ENCODE assay signal across 19 cellular contexts in genomic region chr2:191113761-191114160, GRCh38. TPM values are rescaled to one million over a fixed set of nuclear protein-coding genes. Genes with fewer than 3 reads are reported as not detected.
DNase-seq lines count a peak whose midpoint lies in the region; ATAC-seq and TF ChIP-seq lines count a peak whose summit lies in the region.
"Had no signal": no experiment of that assay in that cellular context is flagged by ENCODE, and none has a peak within 500 bp of the region (broad histone marks: within the 10 kb centered on the region; RNA-seq: fewer than 3 reads in every experiment).

No MANE protein-coding gene starts in this region.

- H3K4me1 Mint-ChIP-seq in activated naive CD4-positive, alpha-beta T cell treated with anti-CD3 and anti-CD28 coated beads for 36 hours (ENCODE audit: low read depth): peaks cover 82% of the 10 kb centered on the region
- peaks cover 69% of the 10 kb centered on the region for H3K4me1 Mint-ChIP-seq in activated naive CD8-positive, alpha-beta T cell treated with anti-CD3 and anti-CD28 coated beads, Interleukin-2, amount 10 ng/mL, durations not matched to agents 7 days and 5 days
- H3K4me1 Mint-ChIP-seq in stimulated activated effector memory CD8-positive, alpha-beta T cell treated with anti-CD3 and anti-CD28 coated beads, Interleukin-12 subunit alpha, Interleukin-12 subunit beta, amount 100 ng/mL, for 72 hours: peaks cover 82% of the 10 kb centered on the region

- H3K79me2 ChIP-seq in OCI-LY3 (ENCODE audit: low read length): no peaks in the 10 kb centered on the region

- intact Hi-C loops in activated naive CD4-positive, alpha-beta T cell treated with anti-CD3 and anti-CD28 coated beads for 36 hours (cut with micrococcal nuclease): loop anchor here (1.0 to 10.0 kb wide), 17 partner anchors 10 to 579 kb away; partner anchors contain the start of gene NEMP2

- no peak overlapping the region for H2AFZ ChIP-seq in OCI-LY3 (ENCODE audit: low read depth, low read length)

- no peak overlapping the region for H3K9ac ChIP-seq in OCI-LY3 (ENCODE audit: low read length)

- H3K27ac ChIP-seq in OCI-LY3 (ENCODE audit: low read length): no peak overlapping the region
- H3K27ac ChIP-seq: C4-2B, lower lobe of right lung, neutrophil, prostate gland, vagina had no signal

- no peaks in the 10 kb centered on the region for H3K9me3 ChIP-seq in OCI-LY3 (ENCODE audit: insufficient read depth, low read length)
- H3K9me3 ChIP-seq: lower lobe of right lung, neutrophil, prostate gland, vagina had no signal

- H3K36me3 ChIP-seq in OCI-LY3 (replicated peaks; ENCODE audit: low read depth, low read length): no peaks in the 10 kb centered on the region
- H3K36me3 ChIP-seq: brain microvascular endothelial cell, lower lobe of right lung, neutrophil, prostate gland, vagina had no signal

- CTCF ChIA-PET in activated naive CD4-positive, alpha-beta T cell treated with anti-CD3 and anti-CD28 coated beads for 36 hours (lab: Charles Lee): interaction anchor here (0.6 to 4.6 kb wide), 4 partner anchors 16 to 61 kb away, joined by 3 to 26 read pairs (median 20); partner anchors contain the start of gene STAT4

- H3K4me1 ChIP-seq in OCI-LY3 (ENCODE audit: low read length): peaks cover 13% of the 10 kb centered on the region
- H3K4me1 ChIP-seq: lower lobe of right lung, prostate gland, vagina had no signal

- peak overlapping the region; percentile 27 for H3K4me3 Mint-ChIP-seq in activated naive CD4-positive, alpha-beta T cell treated with anti-CD3 and anti-CD28 coated beads for 36 hours
- H3K4me3 Mint-ChIP-seq in activated naive CD8-positive, alpha-beta T cell treated with anti-CD3 and anti-CD28 coated beads, Interleukin-2, amount 10 ng/mL, durations not matched to agents 7 days and 5 days: peak overlapping the region; percentile 51
- peak overlapping the region; percentile 56 for H3K4me3 Mint-ChIP-seq in stimulated activated effector memory CD8-positive, alpha-beta T cell treated with anti-CD3 and anti-CD28 coated beads, Interleukin-12 subunit alpha, Interleukin-12 subunit beta, amount 100 ng/mL, for 72 hours

- H3K36me3 Mint-ChIP-seq in activated naive CD4-positive, alpha-beta T cell treated with anti-CD3 and anti-CD28 coated beads for 36 hours (ENCODE audit: low read depth): peaks cover 28% of the 10 kb centered on the region
- H3K36me3 Mint-ChIP-seq in activated naive CD8-positive, alpha-beta T cell treated with anti-CD3 and anti-CD28 coated beads, Interleukin-2, amount 10 ng/mL, durations not matched to agents 7 days and 5 days: peaks cover 58% of the 10 kb centered on the region
- peaks cover 53% of the 10 kb centered on the region for H3K36me3 Mint-ChIP-seq in stimulated activated effector memory CD8-positive, alpha-beta T cell treated with anti-CD3 and anti-CD28 coated beads, Interleukin-12 subunit alpha, Interleukin-12 subunit beta, amount 100 ng/mL, for 72 hours

- POLR2A ChIA-PET in activated naive CD8-positive, alpha-beta T cell treated with anti-CD3 and anti-CD28 coated beads, Interleukin-2, amount 10 ng/mL, durations not matched to agents 7 days and 5 days (lab: Charles Lee): interaction anchor here (0.8 to 2.0 kb wide), 3 partner anchors 15 to 51 kb away, joined by 3 to 7 read pairs (median 3); no protein-coding TSS in a partner anchor

- H3K4me2 ChIP-seq in OCI-LY3 (ENCODE audit: low read length): peak overlapping the region; percentile 65

- no peaks in the 10 kb centered on the region for H3K9me3 Mint-ChIP-seq in activated naive CD4-positive, alpha-beta T cell treated with anti-CD3 and anti-CD28 coated beads for 36 hours
- no peaks in the 10 kb centered on the region for H3K9me3 Mint-ChIP-seq in activated naive CD8-positive, alpha-beta T cell treated with anti-CD3 and anti-CD28 coated beads, Interleukin-2, amount 10 ng/mL, durations not matched to agents 7 days and 5 days
- no peaks in the 10 kb centered on the region for H3K9me3 Mint-ChIP-seq in stimulated activated effector memory CD8-positive, alpha-beta T cell treated with anti-CD3 and anti-CD28 coated beads, Interleukin-12 subunit alpha, Interleukin-12 subunit beta, amount 100 ng/mL, for 72 hours

- ATAC-seq in activated naive CD8-positive, alpha-beta T cell treated with anti-CD3 and anti-CD28 coated beads, Interleukin-2, amount 10 ng/mL, durations not matched to agents 7 days and 5 days (ENCODE audit: low read depth): no peak
- ATAC-seq in stimulated activated effector memory CD8-positive, alpha-beta T cell treated with anti-CD3 and anti-CD28 coated beads, Interleukin-12 subunit alpha, Interleukin-12 subunit beta, amount 100 ng/mL, for 72 hours: no peak
- ATAC-seq in GM21423 (IDR thresholded peaks at IDR 0.05; ENCODE audit: unreplicated experiment) (no peak), GM19452 (IDR thresholded peaks at IDR 0.05; ENCODE audit: unreplicated experiment) (no peak)
- ATAC-seq: HCT116 had no signal

- H3K4me3 ChIP-seq in OCI-LY3 (ENCODE audit: low read length): peak overlapping the region; percentile 19
- H3K4me3 ChIP-seq: lower lobe of right lung, prostate gland, vagina had no signal

- no peak for TF ChIP-seq CTCF in OCI-LY3 (IDR thresholded peaks at IDR 0.05; ENCODE audit: low read depth, low read length)

- H3K27me3 ChIP-seq in OCI-LY3 (ENCODE audit: low read depth, low read length): peaks cover 7% of the 10 kb centered on the region; the same call in 1 of the 2 replicates
- H3K27me3 ChIP-seq: brain microvascular endothelial cell, neutrophil, vagina had no signal

- H3K27me3 Mint-ChIP-seq in activated naive CD4-positive, alpha-beta T cell treated with anti-CD3 and anti-CD28 coated beads for 36 hours (ENCODE audit: low read depth): no peaks in the 10 kb centered on the region
- H3K27me3 Mint-ChIP-seq in activated naive CD8-positive, alpha-beta T cell treated with anti-CD3 and anti-CD28 coated beads, Interleukin-2, amount 10 ng/mL, durations not matched to agents 7 days and 5 days: no peaks in the 10 kb centered on the region

- H4K20me1 ChIP-seq in OCI-LY3 (ENCODE audit: insufficient read depth, low read length): no peaks in the 10 kb centered on the region

- no peak for DNase-seq in activated naive CD4-positive, alpha-beta T cell treated with anti-CD3 and anti-CD28 coated beads for 36 hours
- no peak for DNase-seq in activated naive CD4-positive, alpha-beta T cell treated with Interleukin-2 at 50 U/mL for 16 hours
- no peak for DNase-seq in activated naive CD8-positive, alpha-beta T cell treated with anti-CD3 and anti-CD28 coated beads, Interleukin-2, amount 10 ng/mL, durations not matched to agents 7 days and 5 days
- no peak for DNase-seq in stimulated activated effector memory CD8-positive, alpha-beta T cell treated with anti-CD3 and anti-CD28 coated beads, Interleukin-12 subunit alpha, Interleukin-12 subunit beta, amount 100 ng/mL, for 72 hours (ENCODE audit: low spot score in 2 of 2)
- no peak for DNase-seq in mucosa of gallbladder (ENCODE audit: low spot score)
- DNase-seq: activated CD8-positive, alpha-beta memory T cell treated with anti-CD3 and anti-CD28 coated beads, Interleukin-2, amount 50 U/mL, for 4 hours; lower lobe of right lung; NCI-H1694; NCI-H526 had no signal

- H3K27ac Mint-ChIP-seq in activated naive CD4-positive, alpha-beta T cell treated with anti-CD3 and anti-CD28 coated beads for 36 hours: peak overlapping the region; percentile 87
- H3K27ac Mint-ChIP-seq in activated naive CD8-positive, alpha-beta T cell treated with anti-CD3 and anti-CD28 coated beads, Interleukin-2, amount 10 ng/mL, durations not matched to agents 7 days and 5 days: peak overlapping the region; percentile 59
- peak overlapping the region; percentile 88 for H3K27ac Mint-ChIP-seq in stimulated activated effector memory CD8-positive, alpha-beta T cell treated with anti-CD3 and anti-CD28 coated beads, Interleukin-12 subunit alpha, Interleukin-12 subunit beta, amount 100 ng/mL, for 72 hours

RNA-seq across cellular contexts. Expression of gene STAT4, which starts 37.0 kb away (rescaled TPM):
- total RNA-seq in activated naive CD4-positive, alpha-beta T cell treated with anti-CD3 and anti-CD28 coated beads for 36 hours: 10 to 100 TPM; 53.9 to 54.6 TPM
- total RNA-seq in activated naive CD8-positive, alpha-beta T cell treated with anti-CD3 and anti-CD28 coated beads, Interleukin-2, amount 10 ng/mL, durations not matched to agents 7 days and 5 days: 100 to 1,000 TPM; 170 to 177 TPM
- 4.8 TPM for total RNA-seq in mucosa of gallbladder
- total RNA-seq: G401 had no signal
